In the genomic region with DNA sequence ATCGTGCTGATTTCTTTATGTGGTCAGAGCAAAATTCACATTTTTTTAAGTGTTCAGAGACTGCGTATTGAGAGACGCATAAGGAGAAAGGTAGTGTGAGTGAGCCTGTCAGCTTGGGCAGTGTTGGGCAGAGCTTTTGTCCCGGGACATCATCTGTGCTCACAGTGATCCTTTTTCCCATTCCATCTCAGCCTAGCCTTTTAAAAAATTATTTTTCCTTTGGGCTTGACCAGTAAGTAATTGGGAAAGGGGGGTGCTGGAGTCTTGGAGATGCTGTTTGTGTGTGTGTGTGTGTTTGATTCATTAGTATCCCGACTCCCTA, we compare ENCODE assay signal across 9 cellular contexts. TPM values are rescaled to one million over a fixed set of nuclear protein-coding genes. Genes with fewer than 3 reads are reported as not detected.
DNase-seq lines count a peak whose midpoint lies in the region; TF ChIP-seq lines count a peak whose summit lies in the region.
"Had no signal": no experiment of that assay in that cellular context is flagged by ENCODE, and none has a peak within 500 bp of the region (broad histone marks: within the 10 kb centered on the region; RNA-seq: fewer than 3 reads in every experiment).

No MANE protein-coding gene starts in this region.

- CTCF ChIA-PET in HEK293T (lab: Yijun Ruan, JAX), result interaction anchor here (0.8 to 1.1 kb wide), 5 partner anchors 17 to 270 kb away, joined by 3 read pairs; no protein-coding TSS in a partner anchor

- H3K9me3 ChIP-seq in HUES6 (ENCODE audit: control insufficient read depth, insufficient read depth, low read depth, low read length), result no peaks in the 10 kb centered on the region
- no peaks in the 10 kb centered on the region for H3K9me3 ChIP-seq in breast epithelium
- H3K9me3 ChIP-seq in mucosa of rectum (ENCODE audit: control insufficient read depth in 2 of 2, low read length in 2 of 2), result no peaks in the 10 kb centered on the region

- H3K4me1 ChIP-seq in HUES6 (ENCODE audit: control insufficient read depth, insufficient read depth, low read length), result peaks cover 28% of the 10 kb centered on the region; the same call in 1 of the 2 replicates
- H3K4me1 ChIP-seq in breast epithelium, result no peaks in the 10 kb centered on the region
- H3K4me1 ChIP-seq in mucosa of rectum (ENCODE audit: control insufficient read depth in 2 of 2, insufficient read depth in 2 of 2, low read length in 2 of 2), result peaks cover 10 to 13% of the 10 kb centered on the region in 2 donors

- peaks cover 7% of the 10 kb centered on the region for H3K36me3 ChIP-seq in HUES6 (ENCODE audit: control insufficient read depth, insufficient read depth, low read length)
- no peaks in the 10 kb centered on the region for H3K36me3 ChIP-seq in breast epithelium
- peaks cover 2 to 6% of the 10 kb centered on the region in 2 donors for H3K36me3 ChIP-seq in mucosa of rectum (ENCODE audit: control insufficient read depth in 2 of 2, insufficient read depth in 2 of 2, low read length in 2 of 2)

- intact Hi-C loops in breast epithelium (cut with DNase I; ENCODE audit: low total_unique reads), result no loop called here

- DNase-seq in breast epithelium (ENCODE audit: low spot score in 2 of 2) (no peak), OCI-M2 (lab: John Stamatoyannopoulos, UW; ENCODE audit: unreplicated experiment) (no peak), caudate nucleus (lab: John Stamatoyannopoulos, UW) (no peak), HEK293T (ENCODE audit: extremely low spot score) (no peak), COR-L47 (lab: John Stamatoyannopoulos, UW) (no peak)
- DNase-seq: stimulated activated CD4-positive, alpha-beta T cell treated with anti-CD3 and anti-CD28 coated beads, Interleukin-1b, Interleukin-23, amount 100 ng/mL, for 48 hours had no signal

- H3K4me3 ChIP-seq in HUES6 (ENCODE audit: low read depth, low read length) (peak overlapping the region; percentile 76), breast epithelium (peak overlapping the region; percentile 68 to 97 (median 82)), mucosa of rectum (ENCODE audit: low read length in 2 of 2) (peak overlapping the region; percentile 91 to 93)

- H3K9ac ChIP-seq in HUES6 (ENCODE audit: low read length) (no peak overlapping the region), mucosa of rectum (ENCODE audit: low read depth in 1 of 2, low read length in 2 of 2) (peak overlapping the region; percentile 93 to 98)

- TF ChIP-seq POLR2A in breast epithelium (IDR thresholded peaks at IDR 0.05), result no peak

- H3K27ac ChIP-seq in 22Rv1 (peak overlapping the region; percentile 96), HUES6 (ENCODE audit: low read depth, low read length) (no peak overlapping the region), breast epithelium (peak overlapping the region in 1 of 2 donors; percentile 93), mucosa of rectum (ENCODE audit: low read depth in 2 of 2, low read length in 2 of 2) (peak overlapping the region; percentile 92), caudate nucleus (ENCODE audit: low read depth, low read length) (no peak overlapping the region)

- POLR2A ChIA-PET in HEK293T (lab: Yijun Ruan, JAX), result interaction anchor here (1.3 to 2.5 kb wide), 3 partner anchors 9 to 212 kb away, joined by 4 to 13 read pairs (median 9); no protein-coding TSS in a partner anchor

- H3K27me3 ChIP-seq in HUES6 (ENCODE audit: control insufficient read depth, insufficient read depth, low read length) (no peaks in the 10 kb centered on the region), breast epithelium (no peaks in the 10 kb centered on the region), mucosa of rectum (ENCODE audit: control insufficient read depth in 2 of 2, insufficient read depth in 2 of 2, low read length in 2 of 2) (no peaks in the 10 kb centered on the region)

- peak; percentile 58 for TF ChIP-seq CTCF in 22Rv1 (IDR thresholded peaks at IDR 0.05)
- peak in 1 of 3 donors; percentile 5 for TF ChIP-seq CTCF in breast epithelium (IDR thresholded peaks at IDR 0.05)

TF ChIP-seq in HEK293T, 16 proteins besides CTCF, POLR2A, EP300 and RAD21:
- no peak for TF ChIP-seq FOXM1 (IDR thresholded peaks at IDR 0.05; ENCODE audit: borderline replicate concordance)
- no peak for TF ChIP-seq ELF4 (IDR thresholded peaks at IDR 0.05)
- TF ChIP-seq NFRKB (IDR thresholded peaks at IDR 0.05), result no peak
- no peak for TF ChIP-seq LEF1 (IDR thresholded peaks at IDR 0.05; ENCODE audit: borderline replicate concordance)
- no peak for TF ChIP-seq SP1 (IDR thresholded peaks at IDR 0.05)
- no peak for TF ChIP-seq FOXA1 (IDR thresholded peaks at IDR 0.05)
- TF ChIP-seq FOXK2 (IDR thresholded peaks at IDR 0.05), result no peak
- no peak for TF ChIP-seq ZNF384 (IDR thresholded peaks at IDR 0.05)
- TF ChIP-seq CTBP1 (IDR thresholded peaks at IDR 0.05; ENCODE audit: borderline replicate concordance), result no peak
- TF ChIP-seq TARDBP (IDR thresholded peaks at IDR 0.05), result no peak
- no peak for TF ChIP-seq HDGF (IDR thresholded peaks at IDR 0.05; ENCODE audit: borderline replicate concordance)
- TF ChIP-seq, protein P1, sequence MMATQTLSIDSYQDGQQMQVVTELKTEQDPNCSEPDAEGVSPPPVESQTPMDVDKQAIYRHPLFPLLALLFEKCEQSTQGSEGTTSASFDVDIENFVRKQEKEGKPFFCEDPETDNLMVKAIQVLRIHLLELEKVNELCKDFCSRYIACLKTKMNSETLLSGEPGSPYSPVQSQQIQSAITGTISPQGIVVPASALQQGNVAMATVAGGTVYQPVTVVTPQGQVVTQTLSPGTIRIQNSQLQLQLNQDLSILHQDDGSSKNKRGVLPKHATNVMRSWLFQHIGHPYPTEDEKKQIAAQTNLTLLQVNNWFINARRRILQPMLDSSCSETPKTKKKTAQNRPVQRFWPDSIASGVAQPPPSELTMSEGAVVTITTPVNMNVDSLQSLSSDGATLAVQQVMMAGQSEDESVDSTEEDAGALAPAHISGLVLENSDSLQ (IDR thresholded peaks at IDR 0.05), result no peak
- no peak for TF ChIP-seq SUZ12 (IDR thresholded peaks at IDR 0.05)
- no peak for TF ChIP-seq ARNT (IDR thresholded peaks at IDR 0.05)
- no peak for TF ChIP-seq L3MBTL2 (conservative IDR thresholded peaks at IDR 0.05)
- no peak for TF ChIP-seq BHLHE40 (IDR thresholded peaks at IDR 0.05; ENCODE audit: borderline replicate concordance)

RNA-seq across cellular contexts. Expression of a gene that starts 1.5 kb away (rescaled TPM):
- 10 to 100 TPM; 24.5 to 29.2 (median 27.2) TPM for total RNA-seq in breast epithelium

Comparison
In these comparisons a context has a peak if more than half of its experiments do, and no peak if none do; other contexts are left out.
1. H3K27ac ChIP-seq: peak in 22Rv1 (single experiment) and mucosa of rectum (2 of 2); none in HUES6 (single experiment) and caudate nucleus (single experiment).
2. Peak in every context shown above with its lines, with median percentiles within 50 percentile points of each other: H3K4me3 ChIP-seq.